Comparison of ENCODE assay signal across 7 cellular contexts in the genomic region with DNA sequence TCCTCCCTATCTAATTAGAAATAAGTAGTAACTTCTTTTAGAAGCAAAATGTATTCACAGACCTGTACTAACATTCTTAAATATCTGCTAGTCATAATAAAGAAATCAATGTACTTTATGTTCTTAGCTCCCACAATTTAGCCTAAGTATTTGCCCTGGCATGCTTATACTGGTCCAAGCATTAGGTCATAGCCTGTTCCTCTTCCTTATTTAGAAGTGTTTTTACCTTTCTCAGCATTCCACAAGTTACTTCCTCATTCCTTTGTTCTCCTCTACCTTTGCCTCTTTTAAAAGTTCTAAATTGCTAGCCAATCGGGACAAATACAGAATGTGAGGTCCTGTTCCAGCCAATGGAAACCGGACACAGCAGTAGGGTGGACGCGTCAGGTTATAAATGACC. TPM values are rescaled to one million over a fixed set of nuclear protein-coding genes. Genes with fewer than 3 reads are reported as not detected.
"Had no signal": no experiment of that assay in that cellular context is flagged by ENCODE, and none has a peak within 500 bp of the region (broad histone marks: within the 10 kb centered on the region; RNA-seq: fewer than 3 reads in every experiment).

No MANE protein-coding gene starts in this region.

RNA-seq across cellular contexts. Expression of a gene that starts 7.3 kb away (rescaled TPM):
- total RNA-seq: K562, M059J, OCI-LY7, PC-3, Right ventricle myocardium inferior, SJCRH30 had no signal
- polyA plus RNA-seq: IgD-negative memory B cell had no signal
